1 cellular context compared by ENCODE assay signal in the genomic region with DNA sequence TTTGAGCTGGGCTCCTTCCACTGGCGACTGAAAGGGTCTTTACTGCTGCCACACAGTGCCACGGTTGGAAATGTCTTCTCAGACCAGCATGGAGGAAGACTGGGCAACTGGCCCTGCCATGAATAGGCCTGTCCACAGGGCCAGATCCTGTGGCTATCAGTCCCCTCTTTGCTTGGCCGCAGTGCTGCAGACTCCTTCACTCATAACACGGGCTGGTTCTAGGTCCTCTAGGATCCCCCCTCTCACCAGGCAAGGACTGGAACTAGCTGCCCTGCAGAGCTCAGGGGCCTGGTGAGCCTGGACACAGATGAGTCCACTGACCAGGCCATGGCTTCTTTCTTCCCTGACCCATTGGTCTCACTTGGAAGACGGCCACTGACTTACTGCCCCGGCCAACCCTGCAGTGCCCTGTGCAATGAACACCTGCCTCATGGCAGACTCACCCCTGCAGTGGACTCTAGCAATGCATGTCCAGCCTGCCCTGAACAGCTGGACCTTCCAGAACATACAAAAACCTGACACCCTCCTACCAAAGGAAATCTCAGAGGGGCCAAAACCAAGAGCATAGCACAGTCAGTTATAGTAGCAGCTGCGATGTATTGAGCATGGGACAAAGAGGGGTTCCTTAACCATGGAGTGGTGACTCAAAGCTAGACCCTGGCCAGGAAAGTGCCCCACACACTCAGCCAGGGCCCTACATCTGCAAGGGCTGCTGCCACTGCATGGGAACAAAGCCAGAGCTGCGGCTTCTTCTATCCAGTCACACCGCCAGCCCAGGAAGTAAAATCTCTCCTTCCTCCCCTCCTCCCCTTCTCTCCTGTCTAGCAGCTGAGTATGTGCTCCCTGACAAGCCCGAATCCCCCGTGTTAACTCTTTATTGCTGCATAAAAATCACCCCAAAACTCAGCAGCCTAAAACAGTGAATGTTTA.
TF ChIP-seq lines count a peak whose summit lies in the region.

No MANE protein-coding gene starts in this region.

TF ChIP-seq in K562, 482 proteins besides CTCF, POLR2A, EP300 and RAD21:
- TF ChIP-seq ZNF263 (CRISPR knock-in tag; IDR thresholded peaks at IDR 0.05; ENCODE audit: borderline replicate concordance) = 0 out of 2 replicates have a peak, but pooled peaks have one; percentile 39
- no peak for TF ChIP-seq GABPB2 (CRISPR knock-in tag; conservative IDR thresholded peaks at IDR 0.05)
- no peak for TF ChIP-seq KHSRP (IDR thresholded peaks at IDR 0.05)
